ENCODE assay signal across 25 cellular contexts in the genomic region with DNA sequence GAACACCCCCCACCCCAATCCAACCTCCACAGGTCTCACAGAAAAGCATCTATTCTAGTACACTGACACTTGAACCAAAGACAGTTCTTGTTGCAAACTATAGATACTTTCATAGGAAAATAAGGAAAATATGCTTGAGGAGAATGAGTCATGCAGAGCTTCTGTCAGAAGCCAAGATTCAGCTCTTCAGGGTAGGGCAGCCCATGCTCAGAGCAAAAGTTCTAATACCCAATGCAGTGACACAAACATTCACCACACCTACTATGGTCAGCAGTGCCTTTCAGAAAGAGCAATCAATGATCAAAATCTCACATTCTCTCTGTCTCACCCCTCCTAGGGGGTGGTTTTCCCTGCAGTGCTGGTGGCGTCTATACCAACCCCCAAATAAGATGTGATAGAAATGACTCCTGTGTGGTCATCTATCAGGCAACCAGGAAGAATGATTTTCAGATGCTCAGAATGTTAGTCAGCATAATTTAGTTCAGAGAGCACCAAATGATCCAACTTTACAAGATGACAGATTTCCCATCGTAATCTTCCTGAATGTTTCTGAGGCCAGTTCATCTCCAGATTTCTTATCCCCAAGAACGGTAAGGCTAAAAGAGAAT.
A peak's percentile ranks its signal among the peaks of the same experiment; 100 is the strongest.
DNase-seq lines count a peak whose midpoint lies in the region; ATAC-seq, FAIRE-seq and TF ChIP-seq lines count a peak whose summit lies in the region.
"Had no signal": no experiment of that assay in that cellular context is flagged by ENCODE, and none has a peak within 500 bp of the region (broad histone marks: within the 10 kb centered on the region; RNA-seq: fewer than 3 reads in every experiment).

No MANE protein-coding gene starts in this region.

- TF ChIP-seq CTCF in AG10803 (conservative IDR thresholded peaks at IDR 0.05; ENCODE audit: low read length) (no peak), HFFc6 (IDR thresholded peaks at IDR 0.05) (no peak)

- DNase-seq in AG10803 (ENCODE audit: low read depth) (peak; percentile 80), HFFc6 (peak; percentile 88), glomerular visceral epithelial cell (ENCODE audit: extremely low spot score) (peak; percentile 20), H54 (ENCODE audit: insufficient read length, low spot score) (no peak), left lobe of liver (ENCODE audit: low spot score) (no peak)
- DNase-seq: body of pancreas; cerebellar nuclear complex; foreskin melanocyte; GOT3; Kasumi-1; natural killer cell; NCI-H1048; NCI-H187 treated with DMSO at 0.1 percent for 48 hours; NCI-H69; stimulated activated CD4-positive, alpha-beta T cell treated with anti-CD3 and anti-CD28 coated beads, Interleukin-4, amount 100 ng/mL, for 1 hour; T-helper 2 cell had no signal

- no peak for TF ChIP-seq POLR2A in H54 (IDR thresholded peaks at IDR 0.05; ENCODE audit: low read depth, low read length)

- no peaks in the 10 kb centered on the region for H3K36me3 Mint-ChIP-seq in HFFc6 (ENCODE audit: low read depth)
- H3K36me3 Mint-ChIP-seq: activated naive CD8-positive, alpha-beta T cell; natural killer cell; stimulated activated memory B cell treated with anti-CD40 and anti-IgM and Interleukin-4, amounts not matched to agents 10 μg/mL and 1 μg/mL and 100 μg/mL, for 72 hours had no signal

- peaks cover 76% of the 10 kb centered on the region for H3K4me1 Mint-ChIP-seq in HFFc6 (ENCODE audit: low read depth)
- H3K4me1 Mint-ChIP-seq: natural killer cell; stimulated activated memory B cell treated with anti-CD40 and anti-IgM and Interleukin-4, amounts not matched to agents 10 μg/mL and 1 μg/mL and 100 μg/mL, for 72 hours had no signal

- H3K4me3 ChIP-seq in AG10803 (ENCODE audit: low read length), result no peak overlapping the region
- H3K4me3 ChIP-seq: body of pancreas had no signal

- H3K9me3 Mint-ChIP-seq in HFFc6, result no peaks in the 10 kb centered on the region
- H3K9me3 Mint-ChIP-seq: activated T-helper 1 cell treated with anti-CD3 and anti-CD28 coated beads, Interleukin-12 subunit alpha, Interleukin-12 subunit beta, Interleukin-2, Interleukin-4 antibody, amounts not matched to agents 30 ng/mL and 10 ng/mL and 1 ng/mL, durations not matched to agents 14 hours and 24 hours and 36 hours; natural killer cell; stimulated activated memory B cell treated with anti-CD40 and anti-IgM and Interleukin-4, amounts not matched to agents 10 μg/mL and 1 μg/mL and 100 μg/mL, for 72 hours had no signal

- ATAC-seq in SK-N-SH treated with all-trans-retinoic acid at 6 μM for 48 hours (peak; percentile 78), HG03135 (IDR thresholded peaks at IDR 0.05; ENCODE audit: unreplicated experiment) (no peak), GM18909 (IDR thresholded peaks at IDR 0.05; ENCODE audit: poor library complexity, unreplicated experiment) (no peak), left lobe of liver (no peak)
- ATAC-seq: body of pancreas; natural killer cell; stimulated activated memory B cell treated with anti-CD40 and anti-IgM and Interleukin-4, amounts not matched to agents 10 μg/mL and 1 μg/mL and 100 μg/mL, for 72 hours had no signal

- peak overlapping the region; percentile 70 for H3K4me3 Mint-ChIP-seq in HFFc6
- H3K4me3 Mint-ChIP-seq: activated naive CD8-positive, alpha-beta T cell; activated T-helper 1 cell treated with anti-CD3 and anti-CD28 coated beads, Interleukin-12 subunit alpha, Interleukin-12 subunit beta, Interleukin-2, Interleukin-4 antibody, amounts not matched to agents 30 ng/mL and 10 ng/mL and 1 ng/mL, durations not matched to agents 14 hours and 24 hours and 36 hours; natural killer cell; stimulated activated memory B cell treated with anti-CD40 and anti-IgM and Interleukin-4, amounts not matched to agents 10 μg/mL and 1 μg/mL and 100 μg/mL, for 72 hours had no signal

- no peaks in the 10 kb centered on the region for H3K27me3 Mint-ChIP-seq in HFFc6 (ENCODE audit: insufficient read depth)
- H3K27me3 Mint-ChIP-seq: stimulated activated memory B cell treated with anti-CD40 and anti-IgM and Interleukin-4, amounts not matched to agents 10 μg/mL and 1 μg/mL and 100 μg/mL, for 72 hours had no signal

- no peak for FAIRE-seq in H54 (lab: Jason Lieb, UNC)
- FAIRE-seq: G401.6, GM18507, urothelium cell line had no signal

- H3K27ac Mint-ChIP-seq in HFFc6, result peak overlapping the region; percentile 84
- H3K27ac Mint-ChIP-seq: activated naive CD8-positive, alpha-beta T cell; activated T-helper 1 cell treated with anti-CD3 and anti-CD28 coated beads, Interleukin-12 subunit alpha, Interleukin-12 subunit beta, Interleukin-2, Interleukin-4 antibody, amounts not matched to agents 30 ng/mL and 10 ng/mL and 1 ng/mL, durations not matched to agents 14 hours and 24 hours and 36 hours; natural killer cell; stimulated activated memory B cell treated with anti-CD40 and anti-IgM and Interleukin-4, amounts not matched to agents 10 μg/mL and 1 μg/mL and 100 μg/mL, for 72 hours had no signal

TF ChIP-seq in SK-N-SH treated with all-trans-retinoic acid at 6 μM for 48 hours, 23 proteins besides CTCF, POLR2A, EP300 and RAD21:
- TF ChIP-seq TOX (CRISPR knock-in tag; IDR thresholded peaks at IDR 0.05; ENCODE audit: borderline replicate concordance), result no peak

Comparison
In these comparisons a context has a peak if more than half of its experiments do, and no peak if none do; other contexts are left out.
1. DNase-seq: peak in AG10803 (single experiment), HFFc6 (single experiment) and glomerular visceral epithelial cell (single experiment); none in H54 (single experiment) and left lobe of liver (single experiment).